In the genomic region with DNA sequence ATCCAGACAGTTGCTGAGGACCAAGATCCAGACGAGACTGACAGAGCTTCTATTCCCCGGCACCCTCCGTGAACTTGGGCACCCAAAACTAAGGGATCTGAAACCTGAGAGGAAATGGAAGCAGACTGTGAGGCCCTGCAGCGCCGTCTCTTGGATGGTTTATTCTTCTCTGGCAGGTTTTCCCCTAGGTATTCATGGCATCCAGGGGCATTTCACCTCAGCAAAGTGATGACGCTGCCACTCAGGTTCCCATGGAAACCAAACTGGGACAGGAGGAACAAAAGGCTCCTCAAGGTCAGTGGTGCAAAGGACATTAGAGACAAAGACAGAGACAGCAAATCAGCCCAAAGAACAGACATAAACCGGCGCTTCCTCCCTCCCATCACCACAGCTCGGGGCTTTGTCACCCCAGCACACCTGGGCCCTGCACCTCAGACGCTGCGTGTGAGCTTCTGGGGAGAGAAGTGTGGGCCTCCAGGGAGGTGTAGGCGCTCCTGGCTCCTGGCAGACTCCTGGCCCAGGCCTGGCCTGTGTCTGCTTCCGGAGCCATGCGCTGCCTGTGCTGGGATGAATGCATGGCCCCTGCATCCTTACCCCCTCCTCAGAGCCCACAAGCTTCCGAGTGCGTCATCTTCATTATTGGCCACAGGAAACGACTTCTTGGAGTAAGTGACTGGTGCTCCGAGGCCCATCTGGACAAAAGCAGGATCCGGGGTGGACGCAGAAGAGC, we compare ENCODE assay signal across 16 cellular contexts. TPM values are rescaled to one million over a fixed set of nuclear protein-coding genes. Genes with fewer than 3 reads are reported as not detected.
A peak's percentile ranks its signal among the peaks of the same experiment; 100 is the strongest.
DNase-seq lines count a peak whose midpoint lies in the region; ATAC-seq, FAIRE-seq and TF ChIP-seq lines count a peak whose summit lies in the region.
"Had no signal": no experiment of that assay in that cellular context is flagged by ENCODE, and none has a peak within 500 bp of the region (broad histone marks: within the 10 kb centered on the region; RNA-seq: fewer than 3 reads in every experiment).

No MANE protein-coding gene starts in this region.

- TF ChIP-seq EP300 in HepG2 (IDR thresholded peaks at IDR 0.05; ENCODE audit: low read depth in 2 of 2, low read length in 2 of 2) (no peak), HepG2 (CRISPR knock-in tag; IDR thresholded peaks at IDR 0.05; ENCODE audit: borderline replicate concordance) (no peak)

- H3K9ac ChIP-seq in HepG2 (ENCODE audit: insufficient read depth, low read depth, low read length), result no peak overlapping the region

- H3K27me3 ChIP-seq in HepG2 (ENCODE audit: control insufficient read depth in 1 of 2, insufficient read depth in 2 of 2, low read length in 2 of 2) (peaks cover 8 to 54% of the 10 kb centered on the region in 2 experiments; a peak in 3 of 5 replicates), right lobe of liver (no peaks in the 10 kb centered on the region)
- H3K27me3 ChIP-seq: vagina had no signal

- intact Hi-C loops in HepG2 (cut with micrococcal nuclease; ENCODE audit: unreplicated experiment) (no loop called here), right lobe of liver (cut with DNase I) (no loop called here)

- no peak overlapping the region for H3K4me3 ChIP-seq in HepG2 (replicated peaks in 1 of 3; ENCODE audit: insufficient read depth in 1 of 3, low read depth in 2 of 3, low read length in 3 of 3)
- no peak overlapping the region for H3K4me3 ChIP-seq in right lobe of liver
- H3K4me3 ChIP-seq: heart right ventricle, vagina had no signal

- DNase-seq in HepG2 (ENCODE audit: low spot score) (peak; percentile 58), right lobe of liver (no peak), WTC11 (ENCODE audit: low spot score) (peak; percentile 70), left kidney (ENCODE audit: low read depth, low spot score) (peak; percentile 93), ACHN (no peak), UCSD-AML1 (lab: John Stamatoyannopoulos, UW; ENCODE audit: unreplicated experiment) (no peak), superior temporal gyrus (ENCODE audit: extremely low spot score) (no peak)
- DNase-seq: heart right ventricle; stimulated activated CD4-positive, alpha-beta T cell treated with anti-CD3 and anti-CD28 coated beads, Interleukin-1b, Interleukin-23, amount 100 ng/mL, for 48 hours had no signal

- H3K9me3 ChIP-seq in HepG2 (ENCODE audit: low read length) (no peaks in the 10 kb centered on the region), right lobe of liver (no peaks in the 10 kb centered on the region)
- H3K9me3 ChIP-seq: heart right ventricle, vagina had no signal

- H3K27me3 Mint-ChIP-seq in WTC11 (ENCODE audit: low read depth), result peaks cover 76% of the 10 kb centered on the region
- H3K27me3 Mint-ChIP-seq: activated naive CD4-positive, alpha-beta T cell treated with anti-CD3 and anti-CD28 coated beads, Interleukin-2, amount 50 U/mL, for 24 hours had no signal

- no peak for TF ChIP-seq RAD21 in HepG2 (CRISPR knock-in tag; IDR thresholded peaks at IDR 0.05)

- WGBS in HepG2 (ENCODE audit: low lambda C conversion rate), result 37% methylated on average over 11 of the region's 20 CpGs
- WGBS in right lobe of liver (ENCODE audit: insufficient coverage, low coverage, low lambda C conversion rate, missing lambda C conversion rate), result 85% methylated on average over 4 of the region's 20 CpGs

- FAIRE-seq in HepG2 (lab: Jason Lieb, UNC), result no peak

- no peak overlapping the region for H2AFZ ChIP-seq in HepG2 (ENCODE audit: low read length)

- no peaks in the 10 kb centered on the region for H3K9me3 Mint-ChIP-seq in WTC11
- H3K9me3 Mint-ChIP-seq: activated naive CD4-positive, alpha-beta T cell treated with anti-CD3 and anti-CD28 coated beads, Interleukin-2, amount 50 U/mL, for 24 hours had no signal

- TF ChIP-seq POLR2A in HepG2 (IDR thresholded peaks at IDR 0.05; ENCODE audit: insufficient read depth in 1 of 2, low read depth in 2 of 2, low read length in 2 of 2) (no peak), right lobe of liver (IDR thresholded peaks at IDR 0.05) (no peak)

- H3K36me3 ChIP-seq in HepG2 (replicated peaks in 1 of 2; ENCODE audit: control insufficient read depth in 1 of 2, insufficient read depth in 2 of 2, low read length in 2 of 2) (no peaks in the 10 kb centered on the region), right lobe of liver (no peaks in the 10 kb centered on the region)
- H3K36me3 ChIP-seq: heart right ventricle, vagina had no signal

- TF ChIP-seq CTCF in HepG2 (CRISPR knock-in tag; IDR thresholded peaks at IDR 0.05), result no peak
- no peak for TF ChIP-seq CTCF in right lobe of liver (IDR thresholded peaks at IDR 0.05)
- no peak for TF ChIP-seq CTCF in WTC11 (IDR thresholded peaks at IDR 0.05)

- 0 out of 2 replicates have a peak overlapping the region, but pooled peaks have one; percentile 41 for H3K27ac Mint-ChIP-seq in WTC11
- H3K27ac Mint-ChIP-seq: activated naive CD4-positive, alpha-beta T cell treated with anti-CD3 and anti-CD28 coated beads, Interleukin-2, amount 50 U/mL, for 24 hours; memory B cell had no signal

- ATAC-seq in HepG2, result peak; percentile 26; the same call in 2 of the 3 replicates
- ATAC-seq in right lobe of liver, result no peak
- ATAC-seq in WTC11, result peak; percentile 71
- ATAC-seq in HG02759 (IDR thresholded peaks at IDR 0.05; ENCODE audit: unreplicated experiment), result no peak

- H3K36me3 Mint-ChIP-seq in WTC11, result no peaks in the 10 kb centered on the region
- H3K36me3 Mint-ChIP-seq: activated naive CD4-positive, alpha-beta T cell treated with anti-CD3 and anti-CD28 coated beads, Interleukin-2, amount 50 U/mL, for 24 hours had no signal

- peaks cover 22% of the 10 kb centered on the region for H3K4me1 Mint-ChIP-seq in WTC11
- H3K4me1 Mint-ChIP-seq: activated naive CD4-positive, alpha-beta T cell treated with anti-CD3 and anti-CD28 coated beads, Interleukin-2, amount 50 U/mL, for 24 hours; memory B cell had no signal

- in situ Hi-C loops in HepG2 (cut with HindIII; ENCODE audit: extremely low pct_ligation_motif_present, low pct_unique_long_range_greater_than_20kb), result no loop called here
- in situ Hi-C loops in ACHN (cut with HindIII; ENCODE audit: low pct_ligation_motif_present, low pct_unique_long_range_greater_than_20kb, low sequenced_read_pairs), result no loop called here

- no peaks in the 10 kb centered on the region for H3K79me2 ChIP-seq in HepG2 (ENCODE audit: insufficient read depth, low read length)

- CTCF ChIA-PET in HepG2 (lab: Yijun Ruan, JAX; ENCODE audit: low intra/inter-chr PET ratio, low total read pairs) (no interaction called here), WTC11 (lab: Charles Lee) (interaction anchor here (0.6 to 3.8 kb wide), 15 partner anchors 10 to 111 kb away, joined by 3 to 25 read pairs (median 5); no protein-coding TSS in a partner anchor)

- H3K4me2 ChIP-seq in HepG2 (ENCODE audit: low read depth, low read length), result no peak overlapping the region

- BruUV-seq in HepG2 (replicated peaks; lab: Mats Ljungman, UMichigan), result no TSS peak

- POLR2A ChIA-PET in HepG2 (lab: Yijun Ruan, JAX) (no interaction called here), WTC11 (lab: Charles Lee) (no interaction called here)

- H3K4me3 Mint-ChIP-seq in WTC11, result no peak overlapping the region
- H3K4me3 Mint-ChIP-seq: activated naive CD4-positive, alpha-beta T cell treated with anti-CD3 and anti-CD28 coated beads, Interleukin-2, amount 50 U/mL, for 24 hours; memory B cell had no signal

- H3K4me1 ChIP-seq in HepG2 (ENCODE audit: insufficient read depth, low read length) (no peaks in the 10 kb centered on the region), right lobe of liver (no peaks in the 10 kb centered on the region)
- H3K4me1 ChIP-seq: heart right ventricle had no signal

- no peaks in the 10 kb centered on the region for H4K20me1 ChIP-seq in HepG2 (ENCODE audit: insufficient read depth, low read length)

- H3K27ac ChIP-seq in HepG2 (ENCODE audit: extremely low read length, insufficient read depth, low read length) (no peak overlapping the region), right lobe of liver (no peak overlapping the region)
- H3K27ac ChIP-seq: epithelial cell of prostate, heart right ventricle, vagina had no signal

RNA-seq across cellular contexts. Expression of a gene that starts 6.0 kb away (rescaled TPM):
- total RNA-seq in HepG2 (2016; rRNA removed; fragmentation: Illumina TruSeq; extraction: Trizol), result 0.11 TPM in 1 of 2 replicates, not detected in the other
- not detected in 2 replicates for total RNA-seq in HepG2 (2016; cell fraction: cytosol; rRNA removed; fragmentation: Illumina TruSeq; extraction: Trizol; ENCODE audit: low read depth)
- not detected in 2 replicates for total RNA-seq in HepG2 (2016; cell fraction: insoluble cytoplasmic fraction; rRNA removed; fragmentation: Illumina TruSeq; extraction: Trizol)
- total RNA-seq in HepG2 (2016; cell fraction: membrane; rRNA removed; fragmentation: Illumina TruSeq; extraction: Trizol), result not detected in 2 replicates
- total RNA-seq in HepG2 (2016; cell fraction: nucleus; rRNA removed; fragmentation: Illumina TruSeq; extraction: Trizol), result not detected in 2 replicates
- polyA plus RNA-seq in HepG2 (2011; rRNA removed), result 0.03 TPM in 1 of 2 replicates, not detected in the other
- polyA plus RNA-seq in HepG2 (2011; cell fraction: cytosol; rRNA removed), result 0.03 TPM in 1 of 2 replicates, not detected in the other
- polyA plus RNA-seq in HepG2 (2011; cell fraction: nucleus; rRNA removed), result 0.19 and 0.28 TPM in 2 replicates
- 0.17 TPM in 1 of 2 replicates, not detected in the other for polyA plus RNA-seq in HepG2 (2012)
- not detected in 2 replicates for polyA plus RNA-seq in HepG2 (2016; cell fraction: cytosol; fragmentation: Illumina TruSeq; extraction: Trizol; ENCODE audit: low read depth)
- polyA plus RNA-seq in HepG2 (2016; cell fraction: insoluble cytoplasmic fraction; fragmentation: Illumina TruSeq; extraction: Trizol; ENCODE audit: low read depth), result not detected in 2 replicates
- polyA plus RNA-seq in HepG2 (2016; cell fraction: membrane; fragmentation: Illumina TruSeq; extraction: Trizol; ENCODE audit: low read depth), result not detected in 2 replicates
- polyA plus RNA-seq in HepG2 (2016; cell fraction: nucleus; fragmentation: Illumina TruSeq; extraction: Trizol; ENCODE audit: insufficient read depth, low read depth), result 0.26 and 0.28 TPM in 2 replicates
- not detected in 2 replicates for polyA minus RNA-seq in HepG2 (2011; rRNA and poly(A)+ RNA removed; ENCODE audit: low replicate concordance)
- polyA minus RNA-seq in HepG2 (2011; cell fraction: cytosol; rRNA and poly(A)+ RNA removed), result not detected in 2 replicates
- 0.13 and 0.37 TPM in 2 replicates for polyA minus RNA-seq in HepG2 (2011; cell fraction: nucleus; rRNA and poly(A)+ RNA removed)
- total RNA-seq in right lobe of liver, result under 1 TPM in 1 of 6 experiments, not detected in 5; 0.22 TPM
- total RNA-seq in WTC11 (2021), result 0.07 TPM in 1 of 3 replicates, not detected in the others
- total RNA-seq: activated CD8-positive, alpha-beta memory T cell treated with anti-CD3 and anti-CD28 coated beads for 36 hours; heart right ventricle; LHCN-M2 had no signal

RNA-seq across cellular contexts. Expression of a gene that starts 45.6 kb away (rescaled TPM):
- total RNA-seq in HepG2 (2016; rRNA removed; fragmentation: Illumina TruSeq; extraction: Trizol) (not detected in 2 replicates), right lobe of liver (under 1 TPM; 0.05 to 0.80 (median 0.11) TPM), WTC11 (2021) (0.09 to 0.23 TPM (median 0.22 TPM) in 3 replicates)
- not detected in 2 replicates for total RNA-seq in HepG2 (2016; cell fraction: cytosol; rRNA removed; fragmentation: Illumina TruSeq; extraction: Trizol; ENCODE audit: low read depth)
- total RNA-seq in HepG2 (2016; cell fraction: insoluble cytoplasmic fraction; rRNA removed; fragmentation: Illumina TruSeq; extraction: Trizol), result not detected in 2 replicates
- total RNA-seq in HepG2 (2016; cell fraction: membrane; rRNA removed; fragmentation: Illumina TruSeq; extraction: Trizol), result not detected in 2 replicates
- not detected in 2 replicates for total RNA-seq in HepG2 (2016; cell fraction: nucleus; rRNA removed; fragmentation: Illumina TruSeq; extraction: Trizol)
- not detected in 2 replicates for polyA plus RNA-seq in HepG2 (2011; rRNA removed)
- polyA plus RNA-seq in HepG2 (2011; cell fraction: cytosol; rRNA removed), result not detected in 2 replicates
- polyA plus RNA-seq in HepG2 (2011; cell fraction: nucleus; rRNA removed), result not detected in 2 replicates
- polyA plus RNA-seq in HepG2 (2012), result not detected in 2 replicates
- not detected in 2 replicates for polyA plus RNA-seq in HepG2 (2016; cell fraction: cytosol; fragmentation: Illumina TruSeq; extraction: Trizol; ENCODE audit: low read depth)
- polyA plus RNA-seq in HepG2 (2016; cell fraction: insoluble cytoplasmic fraction; fragmentation: Illumina TruSeq; extraction: Trizol; ENCODE audit: low read depth), result not detected in 2 replicates
- not detected in 2 replicates for polyA plus RNA-seq in HepG2 (2016; cell fraction: membrane; fragmentation: Illumina TruSeq; extraction: Trizol; ENCODE audit: low read depth)
- not detected in 2 replicates for polyA plus RNA-seq in HepG2 (2016; cell fraction: nucleus; fragmentation: Illumina TruSeq; extraction: Trizol; ENCODE audit: insufficient read depth, low read depth)
- not detected in 2 replicates for polyA minus RNA-seq in HepG2 (2011; rRNA and poly(A)+ RNA removed; ENCODE audit: low replicate concordance)
- polyA minus RNA-seq in HepG2 (2011; cell fraction: cytosol; rRNA and poly(A)+ RNA removed), result not detected in 2 replicates
- not detected in 2 replicates for polyA minus RNA-seq in HepG2 (2011; cell fraction: nucleus; rRNA and poly(A)+ RNA removed)
- total RNA-seq: activated CD8-positive, alpha-beta memory T cell treated with anti-CD3 and anti-CD28 coated beads for 36 hours had no signal

Comparison
In these comparisons a context has a peak if more than half of its experiments do, and no peak if none do; other contexts are left out.
1. ATAC-seq: peak in HepG2 (single experiment) and WTC11 (single experiment); none in right lobe of liver (0 of 4) and HG02759 (single experiment).
2. DNase-seq: peak in HepG2 (single experiment), WTC11 (single experiment) and left kidney (single experiment); none in right lobe of liver (0 of 3), ACHN (single experiment), UCSD-AML1 (single experiment) and superior temporal gyrus (single experiment).